Comparison of ENCODE assay signal across 9 cellular contexts in genomic region chr15:89067751-89068150, GRCh38. TPM values are rescaled to one million over a fixed set of nuclear protein-coding genes. Genes with fewer than 3 reads are reported as not detected.
DNase-seq lines count a peak whose midpoint lies in the region; ATAC-seq, FAIRE-seq and TF ChIP-seq lines count a peak whose summit lies in the region.
"Had no signal": no experiment of that assay in that cellular context is flagged by ENCODE, and none has a peak within 500 bp of the region (broad histone marks: within the 10 kb centered on the region; RNA-seq: fewer than 3 reads in every experiment).

No MANE protein-coding gene starts in this region.

- ATAC-seq in GM21447 (IDR thresholded peaks at IDR 0.05; ENCODE audit: unreplicated experiment) (peak; percentile 38), HG03469 (IDR thresholded peaks at IDR 0.05; ENCODE audit: unreplicated experiment) (peak; percentile 23), HG02884 (IDR thresholded peaks at IDR 0.05; ENCODE audit: unreplicated experiment) (no peak)

- peaks cover 5% of the 10 kb centered on the region for H3K36me3 Mint-ChIP-seq in mesothelial cell of epicardium

- FAIRE-seq in bronchial epithelial cell (lab: Jason Lieb, UNC): no peak

- H3K27me3 Mint-ChIP-seq in mesothelial cell of epicardium (ENCODE audit: low read depth): no peaks in the 10 kb centered on the region

- H3K27me3 ChIP-seq in bronchial epithelial cell (ENCODE audit: control insufficient read depth, insufficient read depth, low read length) (no peaks in the 10 kb centered on the region), transverse colon (no peaks in the 10 kb centered on the region), sigmoid colon (no peaks in the 10 kb centered on the region)
- H3K27me3 ChIP-seq: Peyer's patch had no signal

- no peaks in the 10 kb centered on the region for H3K4me1 ChIP-seq in transverse colon
- no peaks in the 10 kb centered on the region for H3K4me1 ChIP-seq in sigmoid colon
- H3K4me1 ChIP-seq: Peyer's patch had no signal

- peaks cover 39% of the 10 kb centered on the region for H3K9me3 Mint-ChIP-seq in mesothelial cell of epicardium

- no peaks in the 10 kb centered on the region for H3K4me1 Mint-ChIP-seq in mesothelial cell of epicardium

- intact Hi-C loops in transverse colon (cut with DNase I; ENCODE audit: low total_unique reads): no loop called here
- intact Hi-C loops in sigmoid colon (cut with DNase I): no loop called here

- H3K27ac Mint-ChIP-seq in mesothelial cell of epicardium: no peak overlapping the region

- no peak for TF ChIP-seq CTCF in GM12865 (IDR thresholded peaks at IDR 0.05; ENCODE audit: insufficient read depth, low read depth, low read length, missing control alignments)
- TF ChIP-seq CTCF in bronchial epithelial cell (IDR thresholded peaks at IDR 0.05; ENCODE audit: insufficient read depth, low read length, severe bottlenecking): no peak
- TF ChIP-seq CTCF in transverse colon (IDR thresholded peaks at IDR 0.05): no peak
- no peak for TF ChIP-seq CTCF in mesothelial cell of epicardium (IDR thresholded peaks at IDR 0.05; ENCODE audit: unreplicated experiment)
- no peak for TF ChIP-seq CTCF in sigmoid colon (IDR thresholded peaks at IDR 0.05)

- no peak overlapping the region for H3K4me3 ChIP-seq in GM12865 (ENCODE audit: low read depth, low read length)
- H3K4me3 ChIP-seq in bronchial epithelial cell (ENCODE audit: low read depth, low read length): no peak overlapping the region
- no peak overlapping the region for H3K4me3 ChIP-seq in transverse colon
- H3K4me3 ChIP-seq in sigmoid colon: no peak overlapping the region
- H3K4me3 ChIP-seq: Peyer's patch had no signal

- H3K36me3 ChIP-seq in bronchial epithelial cell (ENCODE audit: control insufficient read depth, insufficient read depth, low read length) (no peaks in the 10 kb centered on the region), transverse colon (no peaks in the 10 kb centered on the region), sigmoid colon (no peaks in the 10 kb centered on the region)
- H3K36me3 ChIP-seq: Peyer's patch had no signal

- no peak overlapping the region for H3K27ac ChIP-seq in transverse colon
- no peak overlapping the region for H3K27ac ChIP-seq in sigmoid colon
- H3K27ac ChIP-seq: Peyer's patch had no signal

- no peak overlapping the region for H3K4me3 Mint-ChIP-seq in mesothelial cell of epicardium

- H3K9me3 ChIP-seq in transverse colon (peaks cover 14 to 18% of the 10 kb centered on the region in 2 donors), sigmoid colon (peaks cover 7 to 15% (median 12%) of the 10 kb centered on the region in 4 donors)

- peak; percentile 21 for DNase-seq in GM12865 (ENCODE audit: low read depth)
- DNase-seq in bronchial epithelial cell (ENCODE audit: low read depth): peak; percentile 54
- DNase-seq in transverse colon: no peak
- no peak for DNase-seq in mesothelial cell of epicardium (ENCODE audit: low spot score in 2 of 2, unreplicated experiment in 2 of 2)
- DNase-seq in sigmoid colon: no peak

- in situ Hi-C loops in transverse colon (cut with MboI; ENCODE audit: low pct_ligation_motif_present in 1 of 4, low pct_unique_long_range_greater_than_20kb in 1 of 4, low sequenced_read_pairs in 3 of 4): loop anchor here in 1 of 4 donors (25.0 kb wide), 1 partner anchor 120 kb away; no protein-coding TSS in a partner anchor

- WGBS in transverse colon (ENCODE audit: low coverage in 1 of 2), 2 donors: 41% methylated on average over 1 of the region's 1 CpG; no CpG with 5 or more reads in 1 of the 2 donors
- 58 to 70% methylated on average over 1 of the region's 1 CpG for WGBS in sigmoid colon, 2 donors

- no peak for TF ChIP-seq POLR2A in transverse colon (IDR thresholded peaks at IDR 0.05)
- TF ChIP-seq POLR2A in sigmoid colon (IDR thresholded peaks at IDR 0.05): no peak

- no peak for TF ChIP-seq EP300 in transverse colon (IDR thresholded peaks at IDR 0.05; ENCODE audit: low read depth)
- TF ChIP-seq EP300 in sigmoid colon (IDR thresholded peaks at IDR 0.05): no peak

RNA-seq across cellular contexts. Expression of gene ABHD2, which starts 20.5 kb away (rescaled TPM):
- total RNA-seq in bronchial epithelial cell (33.5 and 35.5 TPM in 2 replicates), transverse colon (10 to 100 TPM; 37.8 to 81.5 (median 58.3) TPM), mesothelial cell of epicardium (33.7 to 39.7 TPM (median 39.1 TPM) in 3 replicates), sigmoid colon (10 to 100 TPM; 32.9 to 81.5 (median 49.0) TPM)
- 10 to 100 TPM in 1 of 3 donors, 1 to 10 TPM in 2; 1.8 to 27.7 (median 4.2) TPM for polyA plus RNA-seq in sigmoid colon

Comparison
In these comparisons a context has a peak if more than half of its experiments do, and no peak if none do; other contexts are left out.
1. DNase-seq: peak in GM12865 (single experiment) and bronchial epithelial cell (single experiment); none in transverse colon (single experiment), mesothelial cell of epicardium (0 of 2) and sigmoid colon (single experiment).